8 cellular contexts compared by ENCODE assay signal in the genomic region with DNA sequence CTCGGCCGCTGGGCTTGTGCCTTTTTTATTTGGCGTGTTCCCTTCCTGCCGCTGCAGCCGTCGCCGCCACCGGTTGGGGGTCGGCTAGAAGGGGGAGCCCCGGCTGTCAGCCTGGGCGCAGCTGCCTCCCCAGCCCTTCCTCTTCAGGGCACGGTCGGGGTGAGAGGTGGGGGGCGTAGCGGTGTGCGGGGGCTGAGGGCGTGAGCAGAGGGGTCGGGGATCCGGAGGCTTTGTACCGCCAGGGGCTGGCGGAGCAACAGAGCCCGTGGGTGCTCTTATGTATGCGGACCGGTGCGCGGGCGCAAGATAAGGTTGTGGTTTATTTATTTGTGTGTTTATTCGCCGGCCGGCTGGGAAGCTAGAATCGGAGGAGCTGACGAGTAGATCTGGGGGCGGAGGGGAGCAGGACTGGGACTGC. TPM values are rescaled to one million over a fixed set of nuclear protein-coding genes. Genes with fewer than 3 reads are reported as not detected.
A peak's percentile ranks its signal among the peaks of the same experiment; 100 is the strongest.
DNase-seq lines count a peak whose midpoint lies in the region; ATAC-seq and TF ChIP-seq lines count a peak whose summit lies in the region.

No MANE protein-coding gene starts in this region.

- H3K23ac ChIP-seq in trophoblast cell (ENCODE audit: low read length) = no peak overlapping the region

- H3K79me1 ChIP-seq in trophoblast cell (ENCODE audit: low read length) = peaks cover 3% of the 10 kb centered on the region

- peaks cover 5% of the 10 kb centered on the region for H3K36me3 Mint-ChIP-seq in activated T-helper 2 cell treated with anti-CD3 and anti-CD28 coated beads, Interferon-gamma antibody, Interleukin-2, Interleukin-4, amounts not matched to agents 10 μg/mL and 5 μg/mL and 100 μg/mL, durations not matched to agents 14 hours and 24 hours and 36 hours (ENCODE audit: low read depth)
- H3K36me3 Mint-ChIP-seq in glutamatergic neuron (ENCODE audit: unreplicated experiment) = no peaks in the 10 kb centered on the region

- peaks cover 70% of the 10 kb centered on the region for H3K27me3 Mint-ChIP-seq in activated T-helper 2 cell treated with anti-CD3 and anti-CD28 coated beads, Interferon-gamma antibody, Interleukin-2, Interleukin-4, amounts not matched to agents 10 μg/mL and 5 μg/mL and 100 μg/mL, durations not matched to agents 14 hours and 24 hours and 36 hours (ENCODE audit: low read depth)
- peaks cover 11% of the 10 kb centered on the region for H3K27me3 Mint-ChIP-seq in glutamatergic neuron (ENCODE audit: unreplicated experiment)

- peaks cover 16 to 20% of the 10 kb centered on the region in 2 experiments for H3K4me1 ChIP-seq in trophoblast cell (ENCODE audit: control insufficient read depth in 1 of 2, insufficient read depth in 2 of 2, low read length in 2 of 2)

- intact Hi-C loops in activated T-helper 2 cell treated with anti-CD3 and anti-CD28 coated beads, Interferon-gamma antibody, Interleukin-2, Interleukin-4, amounts not matched to agents 10 μg/mL and 5 μg/mL and 100 μg/mL, durations not matched to agents 14 hours and 24 hours and 36 hours (cut with micrococcal nuclease) = loop anchor here (5.0 kb wide), 3 partner anchors 42 to 122 kb away; no protein-coding TSS in a partner anchor

- H3K14ac ChIP-seq in trophoblast cell (ENCODE audit: low read length) = no peak overlapping the region

- H3K27ac Mint-ChIP-seq in activated T-helper 2 cell treated with anti-CD3 and anti-CD28 coated beads, Interferon-gamma antibody, Interleukin-2, Interleukin-4, amounts not matched to agents 10 μg/mL and 5 μg/mL and 100 μg/mL, durations not matched to agents 14 hours and 24 hours and 36 hours = no peak overlapping the region
- peak overlapping the region; percentile 48 for H3K27ac Mint-ChIP-seq in glutamatergic neuron (ENCODE audit: unreplicated experiment)

- no peak overlapping the region for H2BK120ac ChIP-seq in trophoblast cell (ENCODE audit: insufficient read depth, low read length, poor library complexity)

- no peak for ATAC-seq in HG03520 (IDR thresholded peaks at IDR 0.05; ENCODE audit: unreplicated experiment)
- ATAC-seq in HG03095 (IDR thresholded peaks at IDR 0.05; ENCODE audit: unreplicated experiment) = no peak
- no peak for ATAC-seq in HG03442 (IDR thresholded peaks at IDR 0.05; ENCODE audit: unreplicated experiment)

- peaks cover 11% of the 10 kb centered on the region for H3K9me3 ChIP-seq in trophoblast cell (ENCODE audit: insufficient read depth, low read depth, low read length)

- H3K27ac ChIP-seq in trophoblast cell (ENCODE audit: low read depth, low read length) = no peak overlapping the region

- H3K27me3 ChIP-seq in trophoblast cell (ENCODE audit: insufficient read depth, low read length) = peaks cover 61% of the 10 kb centered on the region

- no peaks in the 10 kb centered on the region for H3K79me2 ChIP-seq in trophoblast cell (ENCODE audit: control insufficient read depth, insufficient read depth, low read length, poor library complexity)

- DNase-seq in activated CD8-positive, alpha-beta memory T cell treated with anti-CD3 and anti-CD28 coated beads for 24 hours = peak; percentile 62
- DNase-seq in activated CD8-positive, alpha-beta memory T cell treated with anti-CD3 and anti-CD28 coated beads, Interleukin-2, amount 50 U/mL, for 48 hours = no peak
- DNase-seq in activated T-helper 2 cell treated with anti-CD3 and anti-CD28 coated beads, Interferon-gamma antibody, Interleukin-2, Interleukin-4, amounts not matched to agents 10 μg/mL and 5 μg/mL and 100 μg/mL, durations not matched to agents 14 hours and 24 hours and 36 hours (ENCODE audit: low spot score) = no peak
- peak; percentile 65 for DNase-seq in glutamatergic neuron
- no peak for DNase-seq in trophoblast cell

- no peak overlapping the region for H3K9ac ChIP-seq in trophoblast cell (ENCODE audit: low read length)

- H2AFZ ChIP-seq in trophoblast cell (ENCODE audit: insufficient read depth, low read length, poor library complexity) = no peak overlapping the region

- no peak for TF ChIP-seq CTCF in glutamatergic neuron (IDR thresholded peaks at IDR 0.05; ENCODE audit: partially characterized antibody, unreplicated experiment)

- no CpG with 5 or more reads among the region's 33 CpGs for WGBS in trophoblast cell (ENCODE audit: extremely low coverage, insufficient coverage, insufficient read length)

- no peak overlapping the region for H2BK12ac ChIP-seq in trophoblast cell (ENCODE audit: low read length)

- H2AK5ac ChIP-seq in trophoblast cell (ENCODE audit: low read length) = no peak overlapping the region

- no peak overlapping the region for H4K8ac ChIP-seq in trophoblast cell (ENCODE audit: low read depth, low read length)

- peaks cover 9% of the 10 kb centered on the region for H3K4me1 Mint-ChIP-seq in activated T-helper 2 cell treated with anti-CD3 and anti-CD28 coated beads, Interferon-gamma antibody, Interleukin-2, Interleukin-4, amounts not matched to agents 10 μg/mL and 5 μg/mL and 100 μg/mL, durations not matched to agents 14 hours and 24 hours and 36 hours (ENCODE audit: low read depth)
- peaks cover 11% of the 10 kb centered on the region for H3K4me1 Mint-ChIP-seq in glutamatergic neuron (ENCODE audit: low read depth, unreplicated experiment)

- H2BK5ac ChIP-seq in trophoblast cell (ENCODE audit: low read depth, low read length, poor library complexity) = no peak overlapping the region

- H4K91ac ChIP-seq in trophoblast cell (ENCODE audit: low read depth, low read length) = no peak overlapping the region

- H3K9me3 Mint-ChIP-seq in activated T-helper 2 cell treated with anti-CD3 and anti-CD28 coated beads, Interferon-gamma antibody, Interleukin-2, Interleukin-4, amounts not matched to agents 10 μg/mL and 5 μg/mL and 100 μg/mL, durations not matched to agents 14 hours and 24 hours and 36 hours = no peaks in the 10 kb centered on the region
- peaks cover 3% of the 10 kb centered on the region for H3K9me3 Mint-ChIP-seq in glutamatergic neuron (ENCODE audit: unreplicated experiment)

- H4K12ac ChIP-seq in trophoblast cell (ENCODE audit: low read depth, low read length) = no peak overlapping the region

- peak overlapping the region; percentile 50 for H3K4me3 ChIP-seq in trophoblast cell (ENCODE audit: low read depth, low read length)

- H3K4ac ChIP-seq in trophoblast cell (ENCODE audit: low read depth, low read length) = no peak overlapping the region

- no peak overlapping the region for H3K18ac ChIP-seq in trophoblast cell (ENCODE audit: low read length)

- peak overlapping the region; percentile 88 for H3K4me2 ChIP-seq in trophoblast cell (ENCODE audit: low read length)

- H3K36me3 ChIP-seq in trophoblast cell (ENCODE audit: control insufficient read depth in 1 of 2, insufficient read depth in 2 of 2, low read length in 2 of 2) = no peaks in the 10 kb centered on the region

- peak overlapping the region; percentile 81 for H3K4me3 Mint-ChIP-seq in activated T-helper 2 cell treated with anti-CD3 and anti-CD28 coated beads, Interferon-gamma antibody, Interleukin-2, Interleukin-4, amounts not matched to agents 10 μg/mL and 5 μg/mL and 100 μg/mL, durations not matched to agents 14 hours and 24 hours and 36 hours (ENCODE audit: low read depth)
- peak overlapping the region; percentile 93 for H3K4me3 Mint-ChIP-seq in glutamatergic neuron (ENCODE audit: unreplicated experiment)

RNA-seq across cellular contexts. Expression of a gene that starts 0.5 kb away (rescaled TPM):
- total RNA-seq in activated T-helper 2 cell treated with anti-CD3 and anti-CD28 coated beads, Interferon-gamma antibody, Interleukin-2, Interleukin-4, amounts not matched to agents 10 μg/mL and 5 μg/mL and 100 μg/mL, durations not matched to agents 14 hours and 24 hours and 36 hours = 2.8 and 2.9 TPM in 2 replicates
- total RNA-seq in glutamatergic neuron (ENCODE audit: unreplicated experiment) = 9.0 TPM
- 0.06 and 0.07 TPM in 2 replicates for polyA plus RNA-seq in trophoblast cell (2013)

Comparison
In these comparisons a context has a peak if more than half of its experiments do, and no peak if none do; other contexts are left out.
1. DNase-seq: peak in activated CD8-positive, alpha-beta memory T cell treated with anti-CD3 and anti-CD28 coated beads for 24 hours (single experiment) and glutamatergic neuron (single experiment); none in activated CD8-positive, alpha-beta memory T cell treated with anti-CD3 and anti-CD28 coated beads, Interleukin-2, amount 50 U/mL, for 48 hours (single experiment), activated T-helper 2 cell treated with anti-CD3 and anti-CD28 coated beads, Interferon-gamma antibody, Interleukin-2, Interleukin-4, amounts not matched to agents 10 μg/mL and 5 μg/mL and 100 μg/mL, durations not matched to agents 14 hours and 24 hours and 36 hours (single experiment) and trophoblast cell (0 of 2).